23 cellular contexts compared by ENCODE assay signal in genomic region chr22:37852418-37852817, GRCh38. TPM values are rescaled to one million over a fixed set of nuclear protein-coding genes. Genes with fewer than 3 reads are reported as not detected.
A peak's percentile ranks its signal among the peaks of the same experiment; 100 is the strongest.
DNase-seq lines count a peak whose midpoint lies in the region; ATAC-seq and TF ChIP-seq lines count a peak whose summit lies in the region.
"Had no signal": no experiment of that assay in that cellular context is flagged by ENCODE, and none has a peak within 500 bp of the region (broad histone marks: within the 10 kb centered on the region; RNA-seq: fewer than 3 reads in every experiment).

No MANE protein-coding gene starts in this region.

- no peak for DNase-seq in activated naive CD4-positive, alpha-beta T cell treated with anti-CD3 and anti-CD28 coated beads, Interleukin-2, amount 10 ng/mL, durations not matched to agents 7 days and 5 days
- no peak for DNase-seq in activated naive CD4-positive, alpha-beta T cell (lab: John Stamatoyannopoulos, UW)
- DNase-seq in endothelial cell (ENCODE audit: low spot score) (no peak), upper lobe of left lung (no peak), cerebellar nuclear complex (lab: John Stamatoyannopoulos, UW) (no peak)
- DNase-seq: DMS53; GM23248; NCI-H1105; NCI-H146; NCI-H2029; NCI-H2227 treated with DMSO at 0.1 percent for 48 hours; NCI-H524; NCI-H774; NK-92 treated with Interleukin-12 subunit alpha and Interleukin-12 subunit beta, amount 100 ng/mL, for 24 hours; SIG-M5; SK-N-SH had no signal

- H3K27ac ChIP-seq in upper lobe of left lung: no peak overlapping the region
- H3K27ac ChIP-seq: GM23248, KMS-11 had no signal

- 91 to 92% methylated on average over 5 of the region's 5 CpGs for WGBS in upper lobe of left lung, 2 donors

- TF ChIP-seq CTCF in endothelial cell (IDR thresholded peaks at IDR 0.05; ENCODE audit: unreplicated experiment) (no peak), upper lobe of left lung (IDR thresholded peaks at IDR 0.05) (no peak)

- TF ChIP-seq EP300 in upper lobe of left lung (IDR thresholded peaks at IDR 0.05): no peak

- peaks cover 51% of the 10 kb centered on the region for H3K4me1 Mint-ChIP-seq in activated naive CD4-positive, alpha-beta T cell treated with anti-CD3 and anti-CD28 coated beads, Interleukin-2, amount 10 ng/mL, durations not matched to agents 7 days and 5 days
- H3K4me1 Mint-ChIP-seq in activated naive CD8-positive, alpha-beta T cell (ENCODE audit: low read depth): peaks cover 57% of the 10 kb centered on the region
- H3K4me1 Mint-ChIP-seq in endothelial cell (ENCODE audit: unreplicated experiment): peaks cover 18% of the 10 kb centered on the region

- H3K36me3 Mint-ChIP-seq in activated naive CD4-positive, alpha-beta T cell treated with anti-CD3 and anti-CD28 coated beads, Interleukin-2, amount 10 ng/mL, durations not matched to agents 7 days and 5 days: peaks cover 56% of the 10 kb centered on the region
- peaks cover 9% of the 10 kb centered on the region for H3K36me3 Mint-ChIP-seq in activated naive CD8-positive, alpha-beta T cell
- H3K36me3 Mint-ChIP-seq in endothelial cell (ENCODE audit: low read depth, unreplicated experiment): peaks cover 42% of the 10 kb centered on the region

- no peaks in the 10 kb centered on the region for H3K27me3 Mint-ChIP-seq in activated naive CD4-positive, alpha-beta T cell treated with anti-CD3 and anti-CD28 coated beads, Interleukin-2, amount 10 ng/mL, durations not matched to agents 7 days and 5 days
- H3K27me3 Mint-ChIP-seq in activated naive CD8-positive, alpha-beta T cell: no peaks in the 10 kb centered on the region
- H3K27me3 Mint-ChIP-seq in endothelial cell (ENCODE audit: unreplicated experiment): peaks cover 8% of the 10 kb centered on the region

- H3K27ac Mint-ChIP-seq in activated naive CD4-positive, alpha-beta T cell treated with anti-CD3 and anti-CD28 coated beads, Interleukin-2, amount 10 ng/mL, durations not matched to agents 7 days and 5 days: peak overlapping the region; percentile 63
- H3K27ac Mint-ChIP-seq in activated naive CD8-positive, alpha-beta T cell: peak overlapping the region; percentile 22
- H3K27ac Mint-ChIP-seq in endothelial cell (ENCODE audit: unreplicated experiment): peak overlapping the region; percentile 61

- peaks cover 23 to 67% (median 52%) of the 10 kb centered on the region in 4 donors for H3K36me3 ChIP-seq in upper lobe of left lung

- no peaks in the 10 kb centered on the region for H3K9me3 ChIP-seq in upper lobe of left lung
- H3K9me3 ChIP-seq: HAP-1, SK-N-SH had no signal

- CTCF ChIA-PET in activated naive CD4-positive, alpha-beta T cell treated with anti-CD3 and anti-CD28 coated beads, Interleukin-2, amount 10 ng/mL, durations not matched to agents 7 days and 5 days (lab: Charles Lee): interaction anchor here (3.8 kb wide), 1 partner anchor 12 kb away, joined by 27 read pairs; no protein-coding TSS in a partner anchor

- TF ChIP-seq POLR2A in upper lobe of left lung (IDR thresholded peaks at IDR 0.05): no peak

- H3K27me3 ChIP-seq in upper lobe of left lung: no peaks in the 10 kb centered on the region

- H3K4me3 ChIP-seq in upper lobe of left lung: no peak overlapping the region
- H3K4me3 ChIP-seq: GM23248, HAP-1 had no signal

- H3K4me3 Mint-ChIP-seq in activated naive CD4-positive, alpha-beta T cell treated with anti-CD3 and anti-CD28 coated beads, Interleukin-2, amount 10 ng/mL, durations not matched to agents 7 days and 5 days: no peak overlapping the region
- H3K4me3 Mint-ChIP-seq in activated naive CD8-positive, alpha-beta T cell: no peak overlapping the region
- H3K4me3 Mint-ChIP-seq in endothelial cell (ENCODE audit: unreplicated experiment): no peak overlapping the region
- H3K4me3 Mint-ChIP-seq: CD14-positive monocyte had no signal

- ATAC-seq in upper lobe of left lung (ENCODE audit: low FRiP score in 2 of 2) (no peak), HG02970 (IDR thresholded peaks at IDR 0.05; ENCODE audit: low FRiP score, unreplicated experiment) (no peak)
- ATAC-seq: Panc1 had no signal

- peaks cover 2% of the 10 kb centered on the region for H3K9me3 Mint-ChIP-seq in activated naive CD4-positive, alpha-beta T cell treated with anti-CD3 and anti-CD28 coated beads, Interleukin-2, amount 10 ng/mL, durations not matched to agents 7 days and 5 days
- peaks cover 3% of the 10 kb centered on the region for H3K9me3 Mint-ChIP-seq in activated naive CD8-positive, alpha-beta T cell (ENCODE audit: low read depth)
- H3K9me3 Mint-ChIP-seq in endothelial cell (ENCODE audit: unreplicated experiment): no peaks in the 10 kb centered on the region

- peaks cover 19 to 31% (median 25%) of the 10 kb centered on the region in 4 donors for H3K4me1 ChIP-seq in upper lobe of left lung

RNA-seq across cellular contexts. Expression of gene EIF3L, which starts 3.2 kb away (rescaled TPM):
- total RNA-seq in endothelial cell (ENCODE audit: unreplicated experiment) (732 TPM), upper lobe of left lung (100 to 1,000 TPM; 130 to 418 (median 248) TPM)

RNA-seq across cellular contexts. Expression of gene ANKRD54, which starts 8.3 kb away (rescaled TPM):
- total RNA-seq in endothelial cell (ENCODE audit: unreplicated experiment): 14.4 TPM
- 10 to 100 TPM; 22.4 to 49.2 (median 38.2) TPM for total RNA-seq in upper lobe of left lung

RNA-seq across cellular contexts. Expression of gene GALR3, which starts 29.2 kb away (rescaled TPM):
- total RNA-seq in endothelial cell (ENCODE audit: unreplicated experiment): not detected
- total RNA-seq in upper lobe of left lung: not detected
- total RNA-seq: GM23248, HT1080 had no signal

RNA-seq across cellular contexts. Expression of gene GCAT, which starts 44.7 kb away (rescaled TPM):
- 4.1 TPM for total RNA-seq in endothelial cell (ENCODE audit: unreplicated experiment)
- 10 to 100 TPM in 2 of 6 donors, 1 to 10 TPM in 4; 2.7 to 16.7 (median 7.5) TPM for total RNA-seq in upper lobe of left lung

RNA-seq across cellular contexts. Expression of gene MICALL1, which starts 53.7 kb away (rescaled TPM):
- total RNA-seq in endothelial cell (ENCODE audit: unreplicated experiment) (124 TPM), upper lobe of left lung (10 to 100 TPM; 24.3 to 47.1 (median 37.3) TPM)
